Comparison of ENCODE assay signal across 11 cellular contexts in the genomic region with DNA sequence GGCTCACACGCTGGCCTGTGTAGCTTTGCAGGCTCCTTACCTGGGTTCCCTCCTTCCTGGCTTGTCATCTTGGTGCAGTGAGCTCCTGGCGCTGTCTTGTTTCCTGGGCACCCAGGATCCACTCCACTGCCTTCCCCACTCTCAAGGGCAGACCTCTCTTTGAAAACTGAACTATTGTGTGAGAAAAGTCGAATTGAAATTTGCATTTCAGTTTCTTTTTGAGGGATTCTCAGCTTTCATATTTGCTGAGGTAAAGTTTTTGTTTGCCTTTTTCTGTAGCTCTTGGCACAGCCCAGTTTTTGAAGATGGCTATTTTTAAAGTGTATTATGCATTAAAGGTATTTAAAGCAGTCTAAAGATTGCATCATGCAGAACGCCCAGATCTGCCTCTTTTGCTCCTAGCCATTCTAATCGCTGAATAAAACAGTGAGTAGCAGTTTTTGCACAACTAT.
A peak's percentile ranks its signal among the peaks of the same experiment; 100 is the strongest.
DNase-seq lines count a peak whose midpoint lies in the region; ATAC-seq, FAIRE-seq and TF ChIP-seq lines count a peak whose summit lies in the region.
"Had no signal": no experiment of that assay in that cellular context is flagged by ENCODE, and none has a peak within 500 bp of the region (broad histone marks: within the 10 kb centered on the region; RNA-seq: fewer than 3 reads in every experiment).

No MANE protein-coding gene starts in this region.

- no peaks in the 10 kb centered on the region for H3K9me2 ChIP-seq in SU-DHL-6 (replicated peaks; ENCODE audit: insufficient read depth, low read length)

- H3F3A ChIP-seq in SU-DHL-6 (ENCODE audit: insufficient read depth), result peaks cover 18% of the 10 kb centered on the region; the same call in 1 of the 2 replicates

- no peaks in the 10 kb centered on the region for H4K20me1 ChIP-seq in SU-DHL-6 (ENCODE audit: low read depth, low read length)

- peak overlapping the region; percentile 17; the same call in 1 of the 2 replicates for H3K9ac ChIP-seq in SU-DHL-6 (ENCODE audit: low read length)

- ATAC-seq in HG02943 (IDR thresholded peaks at IDR 0.05; ENCODE audit: low read depth, unreplicated experiment), result peak; percentile 63
- ATAC-seq: naive thymus-derived CD8-positive, alpha-beta T cell had no signal

- no peaks in the 10 kb centered on the region for H3K27me3 ChIP-seq in GM06990 (replicated peaks; ENCODE audit: control insufficient read depth, insufficient read depth, low read length)
- no peaks in the 10 kb centered on the region for H3K27me3 ChIP-seq in SU-DHL-6 (ENCODE audit: low read length)

- DNase-seq in GM06990 (ENCODE audit: extremely low read depth, insufficient read length) (peak; percentile 81), NCI-H2171 treated with DMSO at 0.1 percent for 48 hours (lab: John Stamatoyannopoulos, UW) (no peak), NCI-H510A treated with DMSO at 0.1 percent for 48 hours (lab: John Stamatoyannopoulos, UW) (no peak), NOMO-1 treated with DMSO at 0.1 percent for 48 hours (lab: John Stamatoyannopoulos, UW; ENCODE audit: unreplicated experiment) (no peak), urothelium cell line (ENCODE audit: low spot score) (no peak)
- DNase-seq: EL; naive thymus-derived CD8-positive, alpha-beta T cell; NCI-H2171 had no signal

- H3K79me2 ChIP-seq in SU-DHL-6 (ENCODE audit: insufficient read depth, low read length), result no peaks in the 10 kb centered on the region

- peaks cover 24% of the 10 kb centered on the region for H3K36me3 ChIP-seq in GM06990 (ENCODE audit: control insufficient read depth, insufficient read depth, low read length)
- peaks cover 28% of the 10 kb centered on the region for H3K36me3 ChIP-seq in SU-DHL-6 (ENCODE audit: low read length)

- H3K4me3 ChIP-seq in GM06990 (replicated peaks; ENCODE audit: low read depth, low read length) (peak overlapping the region; percentile 65), SU-DHL-6 (ENCODE audit: insufficient read depth, low read length, poor library complexity, severe bottlenecking) (no peak overlapping the region)

- no peak overlapping the region for H2AFZ ChIP-seq in SU-DHL-6 (ENCODE audit: low read depth, low read length, severe bottlenecking)

- peak; percentile 39 for TF ChIP-seq POLR2A in GM19099 (IDR thresholded peaks at IDR 0.05; ENCODE audit: extremely low read depth, insufficient read length, low read depth)

- peak overlapping the region; percentile 78 for H3K27ac ChIP-seq in SU-DHL-6 (ENCODE audit: low read depth, low read length)

- no peaks in the 10 kb centered on the region for H3K9me3 ChIP-seq in SU-DHL-6 (ENCODE audit: insufficient read depth, low read length)

- TF ChIP-seq CTCF in GM06990 (IDR thresholded peaks at IDR 0.05; ENCODE audit: insufficient read depth, low read length, poor library complexity, severe bottlenecking) (no peak), SU-DHL-6 (IDR thresholded peaks at IDR 0.05; ENCODE audit: insufficient read depth, low read length, poor library complexity, severe bottlenecking) (no peak)

- peak overlapping the region; percentile 44 for H3K4me2 ChIP-seq in SU-DHL-6 (ENCODE audit: low read depth, low read length, poor library complexity, severe bottlenecking)

- FAIRE-seq in urothelium cell line (lab: Jason Lieb, UNC), result no peak
